In genomic region chr6:5525209-5525608, GRCh38 we compare ENCODE assay signal across 1 cellular context.
TF ChIP-seq lines count a peak whose summit lies in the region.

No MANE protein-coding gene starts in this region.

TF ChIP-seq in GM23338, 12 proteins besides CTCF, POLR2A, EP300 and RAD21 (continued from another document):
- TF ChIP-seq EZH2phosphoT487 (IDR thresholded peaks at IDR 0.05; ENCODE audit: unreplicated experiment) = no peak
- no peak for TF ChIP-seq STAT1 (IDR thresholded peaks at IDR 0.05; ENCODE audit: unreplicated experiment)
- no peak for TF ChIP-seq POLR2AphosphoS5 (IDR thresholded peaks at IDR 0.05; ENCODE audit: low read depth)
- no peak for TF ChIP-seq EZH2 (IDR thresholded peaks at IDR 0.05; ENCODE audit: low read depth, unreplicated experiment)
- TF ChIP-seq CREB1 (CRISPR knock-in tag; IDR thresholded peaks at IDR 0.05; ENCODE audit: low read depth) = no peak
- no peak for TF ChIP-seq ZNF114 (CRISPR knock-in tag; IDR thresholded peaks at IDR 0.05)
- TF ChIP-seq NANOG (IDR thresholded peaks at IDR 0.05; ENCODE audit: borderline replicate concordance) = no peak
- no peak for TF ChIP-seq REST (IDR thresholded peaks at IDR 0.05; ENCODE audit: unreplicated experiment)
TF ChIP-seq in GM23338: peak in this region for 0.
